1 cellular context compared by ENCODE assay signal in the genomic region with DNA sequence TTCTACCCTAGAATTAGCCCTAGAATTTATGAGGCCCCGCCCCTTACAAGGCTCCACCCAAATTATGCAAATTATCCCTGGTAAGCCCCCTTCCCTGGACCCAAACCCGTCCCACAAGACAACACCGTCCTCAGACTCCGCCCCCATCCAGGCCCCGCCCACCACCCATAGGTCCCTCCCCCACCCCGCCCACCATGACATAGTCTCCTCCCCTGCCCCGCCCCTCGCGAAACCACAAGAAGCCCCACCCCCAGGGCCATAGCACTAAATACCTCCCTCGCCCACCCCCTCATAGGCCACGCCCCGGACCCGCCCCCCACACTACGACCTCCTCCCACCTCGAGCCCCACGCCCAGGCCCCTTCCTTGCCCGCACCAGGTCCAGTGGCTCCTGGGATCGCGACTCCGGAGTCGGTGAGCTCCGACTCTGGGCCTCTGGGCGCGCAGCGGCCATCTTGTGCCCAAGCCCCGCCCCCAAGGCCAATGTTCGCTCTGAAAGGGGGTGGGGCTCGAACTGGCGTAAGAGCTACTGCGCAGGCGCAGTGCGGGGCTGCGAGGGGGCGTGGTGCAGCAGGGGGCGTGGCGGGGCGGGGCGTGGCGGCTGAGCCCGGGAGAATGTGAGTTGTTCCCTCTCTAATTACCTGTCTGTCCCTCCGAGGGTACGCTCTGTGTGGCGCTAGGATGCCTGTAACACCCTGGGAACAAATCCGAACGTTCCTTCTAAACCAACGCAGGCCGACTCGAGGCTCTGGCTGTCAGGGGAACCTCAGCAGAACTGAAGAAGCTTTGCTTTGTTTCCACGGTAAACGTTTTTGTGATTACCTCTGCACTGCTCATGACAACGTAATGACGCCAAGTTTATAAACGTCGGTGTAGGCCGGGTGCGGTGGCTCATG.
TF ChIP-seq lines count a peak whose summit lies in the region.

A gene with protein sequence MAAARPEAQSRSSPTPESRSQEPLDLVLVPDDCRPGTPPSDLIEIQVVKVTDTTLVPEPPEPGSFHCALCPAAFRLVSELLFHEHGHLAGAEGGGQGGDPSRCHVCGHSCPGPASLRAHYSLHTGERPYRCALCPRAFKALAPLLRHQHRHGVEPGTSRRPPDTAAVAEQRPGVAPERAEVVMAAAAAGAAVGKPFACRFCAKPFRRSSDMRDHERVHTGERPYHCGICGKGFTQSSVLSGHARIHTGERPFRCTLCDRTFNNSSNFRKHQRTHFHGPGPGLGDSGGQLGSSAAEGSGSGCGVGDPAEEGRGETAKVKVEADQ (minus strand): TSS at position 458 of the 895 bp plus-strand sequence. CDS start 5 bp downstream, at position 453.

TF ChIP-seq in SK-N-SH, 30 proteins besides CTCF, POLR2A, EP300 and RAD21 (continued from another document):
- TF ChIP-seq, protein P1, sequence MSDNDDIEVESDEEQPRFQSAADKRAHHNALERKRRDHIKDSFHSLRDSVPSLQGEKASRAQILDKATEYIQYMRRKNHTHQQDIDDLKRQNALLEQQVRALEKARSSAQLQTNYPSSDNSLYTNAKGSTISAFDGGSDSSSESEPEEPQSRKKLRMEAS (IDR thresholded peaks at IDR 0.05; ENCODE audit: low read depth): peak; percentile 29; the same call in 1 of the 2 replicates
- TF ChIP-seq CHD2 (IDR thresholded peaks at IDR 0.05; ENCODE audit: low read length, partially characterized antibody): peak; percentile 55
- TF ChIP-seq, protein P2, sequence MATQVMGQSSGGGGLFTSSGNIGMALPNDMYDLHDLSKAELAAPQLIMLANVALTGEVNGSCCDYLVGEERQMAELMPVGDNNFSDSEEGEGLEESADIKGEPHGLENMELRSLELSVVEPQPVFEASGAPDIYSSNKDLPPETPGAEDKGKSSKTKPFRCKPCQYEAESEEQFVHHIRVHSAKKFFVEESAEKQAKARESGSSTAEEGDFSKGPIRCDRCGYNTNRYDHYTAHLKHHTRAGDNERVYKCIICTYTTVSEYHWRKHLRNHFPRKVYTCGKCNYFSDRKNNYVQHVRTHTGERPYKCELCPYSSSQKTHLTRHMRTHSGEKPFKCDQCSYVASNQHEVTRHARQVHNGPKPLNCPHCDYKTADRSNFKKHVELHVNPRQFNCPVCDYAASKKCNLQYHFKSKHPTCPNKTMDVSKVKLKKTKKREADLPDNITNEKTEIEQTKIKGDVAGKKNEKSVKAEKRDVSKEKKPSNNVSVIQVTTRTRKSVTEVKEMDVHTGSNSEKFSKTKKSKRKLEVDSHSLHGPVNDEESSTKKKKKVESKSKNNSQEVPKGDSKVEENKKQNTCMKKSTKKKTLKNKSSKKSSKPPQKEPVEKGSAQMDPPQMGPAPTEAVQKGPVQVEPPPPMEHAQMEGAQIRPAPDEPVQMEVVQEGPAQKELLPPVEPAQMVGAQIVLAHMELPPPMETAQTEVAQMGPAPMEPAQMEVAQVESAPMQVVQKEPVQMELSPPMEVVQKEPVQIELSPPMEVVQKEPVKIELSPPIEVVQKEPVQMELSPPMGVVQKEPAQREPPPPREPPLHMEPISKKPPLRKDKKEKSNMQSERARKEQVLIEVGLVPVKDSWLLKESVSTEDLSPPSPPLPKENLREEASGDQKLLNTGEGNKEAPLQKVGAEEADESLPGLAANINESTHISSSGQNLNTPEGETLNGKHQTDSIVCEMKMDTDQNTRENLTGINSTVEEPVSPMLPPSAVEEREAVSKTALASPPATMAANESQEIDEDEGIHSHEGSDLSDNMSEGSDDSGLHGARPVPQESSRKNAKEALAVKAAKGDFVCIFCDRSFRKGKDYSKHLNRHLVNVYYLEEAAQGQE (IDR thresholded peaks at IDR 0.05; ENCODE audit: low read depth, low read length): peak; percentile 47; the same call in 1 of the 2 replicates
- TF ChIP-seq TEAD4 (IDR thresholded peaks at IDR 0.05; ENCODE audit: borderline replicate concordance, insufficient read depth): no peak
